ENCODE assay signal across 8 cellular contexts in genomic region chr1:15974855-15975254, GRCh38. TPM values are rescaled to one million over a fixed set of nuclear protein-coding genes. Genes with fewer than 3 reads are reported as not detected.
A peak's percentile ranks its signal among the peaks of the same experiment; 100 is the strongest.
DNase-seq lines count a peak whose midpoint lies in the region; ATAC-seq and TF ChIP-seq lines count a peak whose summit lies in the region.

No MANE protein-coding gene starts in this region.

- peaks cover 7% of the 10 kb centered on the region for H3K36me3 Mint-ChIP-seq in T-helper 17 cell (ENCODE audit: low read depth)

- peaks cover under 1 to 39% (median 29%) of the 10 kb centered on the region in 11 experiments; a peak in 20 of 22 replicates for H3K9me3 ChIP-seq in BLaER1 treated with 17β-estradiol and CSF1 and Interleukin-3, amounts not matched to agents 10 nM and 100 nM (replicated peaks in 1 of 11)
- H3K9me3 ChIP-seq in T-helper 17 cell (ENCODE audit: control insufficient read depth, low read length, poor library complexity, severe bottlenecking): no peaks in the 10 kb centered on the region

- peak overlapping the region; percentile 90 for H3K27ac Mint-ChIP-seq in T-helper 17 cell

- peaks cover 14% of the 10 kb centered on the region for H3K4me1 Mint-ChIP-seq in T-helper 17 cell

- H4K20me1 ChIP-seq in BLaER1 treated with 17β-estradiol and CSF1 and Interleukin-3, amounts not matched to agents 10 nM and 100 nM: peaks cover 0 to 22% (median 10%) of the 10 kb centered on the region in 11 experiments; a peak in 9 of 22 replicates

- peak overlapping the region; percentile 80 to 95 (median 90) for H3K27ac ChIP-seq in BLaER1 treated with 17β-estradiol and CSF1 and Interleukin-3, amounts not matched to agents 10 nM and 100 nM
- peak overlapping the region; percentile 80 for H3K27ac ChIP-seq in foreskin keratinocyte

- no peaks in the 10 kb centered on the region for H3K27me3 ChIP-seq in BLaER1 treated with 17β-estradiol and CSF1 and Interleukin-3, amounts not matched to agents 10 nM and 100 nM
- no peaks in the 10 kb centered on the region for H3K27me3 ChIP-seq in foreskin keratinocyte

- no peak for TF ChIP-seq CTCF in foreskin keratinocyte (conservative IDR thresholded peaks at IDR 0.05)

- no peak for DNase-seq in T-helper 17 cell
- no peak for DNase-seq in foreskin keratinocyte
- DNase-seq in stimulated activated CD8-positive, alpha-beta memory T cell treated with anti-CD3 and anti-CD28 coated beads, Interleukin-4, amount 100 ng/mL, for 48 hours: peak; percentile 56
- DNase-seq in NCI-H2107 (lab: John Stamatoyannopoulos, UW): no peak
- DNase-seq in NCI-H2227 treated with DMSO at 0.1 percent for 48 hours (lab: John Stamatoyannopoulos, UW): no peak

- ATAC-seq in GM21717 (IDR thresholded peaks at IDR 0.05; ENCODE audit: unreplicated experiment) (peak; percentile 39), T-helper 17 cell (no peak), foreskin keratinocyte (peak; percentile 47), HG03039 (IDR thresholded peaks at IDR 0.05; ENCODE audit: unreplicated experiment) (no peak)

- peaks cover 31 to 41% (median 37%) of the 10 kb centered on the region in 11 experiments for H3K36me3 ChIP-seq in BLaER1 treated with 17β-estradiol and CSF1 and Interleukin-3, amounts not matched to agents 10 nM and 100 nM

- H3K4me3 ChIP-seq in BLaER1 treated with 17β-estradiol and CSF1 and Interleukin-3, amounts not matched to agents 10 nM and 100 nM: peak overlapping the region; percentile 59 to 87 (median 74)

- H3K4me3 Mint-ChIP-seq in T-helper 17 cell: peak overlapping the region; percentile 95

- H3K4me2 ChIP-seq in BLaER1 treated with 17β-estradiol and CSF1 and Interleukin-3, amounts not matched to agents 10 nM and 100 nM: peak overlapping the region; percentile 85 to 97 (median 95)

- H3K27me3 Mint-ChIP-seq in T-helper 17 cell: no peaks in the 10 kb centered on the region

- peaks cover 29 to 55% (median 35%) of the 10 kb centered on the region in 10 experiments for H3K4me1 ChIP-seq in BLaER1 treated with 17β-estradiol and CSF1 and Interleukin-3, amounts not matched to agents 10 nM and 100 nM
- H3K4me1 ChIP-seq in foreskin keratinocyte: no peaks in the 10 kb centered on the region

- peak overlapping the region; percentile 77 to 96 (median 89) for H3K9ac ChIP-seq in BLaER1 treated with 17β-estradiol and CSF1 and Interleukin-3, amounts not matched to agents 10 nM and 100 nM

RNA-seq across cellular contexts. Expression of gene ZBTB17, which starts 1.0 kb away (rescaled TPM):
- total RNA-seq in T-helper 17 cell: 10 to 100 TPM; 71.7 to 99.0 TPM
- 29.7 and 29.8 TPM in 2 replicates for total RNA-seq in foreskin keratinocyte
- polyA plus RNA-seq in foreskin keratinocyte: 22.0 and 26.5 TPM in 2 replicates

RNA-seq across cellular contexts. Expression of gene SRARP, which starts 29.2 kb away (rescaled TPM):
- total RNA-seq in T-helper 17 cell (not detected), foreskin keratinocyte (not detected in 2 replicates)
- polyA plus RNA-seq in foreskin keratinocyte: not detected in 2 replicates

RNA-seq across cellular contexts. Expression of gene HSPB7, which starts 43.0 kb away (rescaled TPM):
- total RNA-seq in T-helper 17 cell (not detected), foreskin keratinocyte (not detected in 2 replicates)
- polyA plus RNA-seq in foreskin keratinocyte: not detected in 2 replicates

RNA-seq across cellular contexts. Expression of gene CLCNKA, which starts 47.0 kb away (rescaled TPM):
- total RNA-seq in T-helper 17 cell (not detected), foreskin keratinocyte (not detected in 2 replicates)
- not detected in 2 replicates for polyA plus RNA-seq in foreskin keratinocyte

Comparison
In these comparisons a context has a peak if more than half of its experiments do, and no peak if none do; other contexts are left out.
1. ATAC-seq: peak in GM21717 (single experiment) and foreskin keratinocyte (single experiment); none in T-helper 17 cell (single experiment) and HG03039 (single experiment).